In the genomic region with DNA sequence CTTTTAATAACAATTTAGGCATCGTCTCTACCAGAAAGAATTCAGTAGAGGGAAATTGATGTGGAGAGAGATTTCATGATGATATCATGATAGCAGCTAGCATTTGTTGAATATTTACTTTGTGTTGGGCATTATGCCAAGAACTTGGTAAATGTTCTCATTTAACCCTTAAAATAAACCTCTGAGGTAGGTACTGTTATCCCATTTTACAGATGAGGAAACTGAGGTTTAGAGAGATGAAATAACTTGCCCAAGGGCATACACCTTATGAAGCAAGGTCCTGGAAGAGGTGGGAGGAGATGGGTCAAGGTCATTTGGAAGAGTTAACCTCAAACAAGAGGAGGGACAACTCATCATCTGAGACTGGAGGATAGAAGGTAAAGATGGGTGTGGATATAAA, we compare ENCODE assay signal across 32 cellular contexts.
"Had no signal": no experiment of that assay in that cellular context is flagged by ENCODE, and none has a peak within 500 bp of the region (broad histone marks: within the 10 kb centered on the region; RNA-seq: fewer than 3 reads in every experiment).

No MANE protein-coding gene starts in this region.

- H3K27ac ChIP-seq: brain microvascular endothelial cell, coronary artery, dorsolateral prefrontal cortex, gastroesophageal sphincter, hepatocyte, parathyroid adenoma, skin epidermis, thoracic aorta, uterus, VCaP had no signal

- H3K4me2 ChIP-seq: hepatocyte had no signal

- H2AFZ ChIP-seq: hepatocyte, parathyroid adenoma had no signal

- H3K4me1 ChIP-seq: parathyroid adenoma, uterus had no signal

- H3K4me1 Mint-ChIP-seq: memory B cell; neural crest cell; stimulated activated effector memory CD8-positive, alpha-beta T cell treated with anti-CD3 and anti-CD28 coated beads, Interleukin-12 subunit alpha, Interleukin-12 subunit beta, amount 100 ng/mL, for 72 hours had no signal

- H3K79me2 ChIP-seq: hepatocyte, parathyroid adenoma had no signal

- H3K27ac Mint-ChIP-seq: activated naive CD4-positive, alpha-beta T cell treated with anti-CD3 and anti-CD28 coated beads for 36 hours; memory B cell; stimulated activated effector memory CD8-positive, alpha-beta T cell treated with anti-CD3 and anti-CD28 coated beads, Interleukin-12 subunit alpha, Interleukin-12 subunit beta, amount 100 ng/mL, for 72 hours; stimulated activated naive CD8-positive, alpha-beta T cell treated with anti-CD3 and anti-CD28 coated beads, Interleukin-15, Interleukin-2, amounts not matched to agents 100 ng/mL and 50 ng/mL, for 24 hours had no signal

- FAIRE-seq: astrocyte, keratinocyte, TTC549 had no signal

- H3K4me3 Mint-ChIP-seq: activated naive CD4-positive, alpha-beta T cell treated with anti-CD3 and anti-CD28 coated beads for 36 hours; memory B cell; naive thymus-derived CD4-positive, alpha-beta T cell; neural crest cell; stimulated activated effector memory CD8-positive, alpha-beta T cell treated with anti-CD3 and anti-CD28 coated beads, Interleukin-12 subunit alpha, Interleukin-12 subunit beta, amount 100 ng/mL, for 72 hours; stimulated activated naive CD8-positive, alpha-beta T cell treated with anti-CD3 and anti-CD28 coated beads, Interleukin-15, Interleukin-2, amounts not matched to agents 100 ng/mL and 50 ng/mL, for 24 hours had no signal

- H3K9ac ChIP-seq: parathyroid adenoma had no signal

- H3K9me3 ChIP-seq: gastroesophageal sphincter, thoracic aorta, uterus had no signal

- H3K27me3 ChIP-seq: brain microvascular endothelial cell, dorsolateral prefrontal cortex, gastroesophageal sphincter, hepatocyte, uterus had no signal

- H3K4me3 ChIP-seq: coronary artery, dorsolateral prefrontal cortex, gastroesophageal sphincter, hepatocyte, skin epidermis, thoracic aorta, uterus had no signal

- ATAC-seq: gastroesophageal sphincter; naive thymus-derived CD4-positive, alpha-beta T cell; sciatic nerve; stimulated activated effector memory CD8-positive, alpha-beta T cell treated with anti-CD3 and anti-CD28 coated beads, Interleukin-12 subunit alpha, Interleukin-12 subunit beta, amount 100 ng/mL, for 72 hours had no signal

- H3K27me3 Mint-ChIP-seq: memory B cell; naive thymus-derived CD4-positive, alpha-beta T cell; stimulated activated naive CD8-positive, alpha-beta T cell treated with anti-CD3 and anti-CD28 coated beads, Interleukin-15, Interleukin-2, amounts not matched to agents 100 ng/mL and 50 ng/mL, for 24 hours had no signal

- DNase-seq: activated CD4-positive, alpha-beta T cell treated with anti-CD3 and anti-CD28 coated beads for 4 hours; activated CD4-positive, alpha-beta T cell treated with anti-CD3 and anti-CD28 coated beads, Interleukin-2, amount 50 U/mL, for 4 hours; activated effector memory CD4-positive, alpha-beta T cell treated with Interleukin-2 at 50 U/mL for 16 hours; activated naive CD4-positive, alpha-beta T cell treated with anti-CD3 and anti-CD28 coated beads for 36 hours; activated T-cell treated with anti-CD3 and anti-CD28 coated beads for 4 hours; amniotic stem cell; brain microvascular endothelial cell; dorsolateral prefrontal cortex; effector memory CD4-positive, alpha-beta T cell; erythroblast; midbrain; naive thymus-derived CD4-positive, alpha-beta T cell; occipital lobe; stimulated activated CD4-positive, alpha-beta T cell treated with anti-CD3 and anti-CD28 coated beads, Interleukin-12 subunit alpha, Interleukin-12 subunit beta, amount 100 ng/mL, for 4 hours; stimulated activated CD4-positive, alpha-beta T cell treated with anti-CD3 and anti-CD28 coated beads, Interleukin-4, amount 100 ng/mL, for 1 hour; trophoblast cell; uterus had no signal

- H3K36me3 ChIP-seq: uterus had no signal

- H3K9me3 Mint-ChIP-seq: activated naive CD4-positive, alpha-beta T cell treated with anti-CD3 and anti-CD28 coated beads for 36 hours; memory B cell; naive thymus-derived CD4-positive, alpha-beta T cell; neural crest cell; stimulated activated effector memory CD8-positive, alpha-beta T cell treated with anti-CD3 and anti-CD28 coated beads, Interleukin-12 subunit alpha, Interleukin-12 subunit beta, amount 100 ng/mL, for 72 hours; stimulated activated naive CD8-positive, alpha-beta T cell treated with anti-CD3 and anti-CD28 coated beads, Interleukin-15, Interleukin-2, amounts not matched to agents 100 ng/mL and 50 ng/mL, for 24 hours had no signal
